26 cellular contexts compared by ENCODE assay signal in the genomic region with DNA sequence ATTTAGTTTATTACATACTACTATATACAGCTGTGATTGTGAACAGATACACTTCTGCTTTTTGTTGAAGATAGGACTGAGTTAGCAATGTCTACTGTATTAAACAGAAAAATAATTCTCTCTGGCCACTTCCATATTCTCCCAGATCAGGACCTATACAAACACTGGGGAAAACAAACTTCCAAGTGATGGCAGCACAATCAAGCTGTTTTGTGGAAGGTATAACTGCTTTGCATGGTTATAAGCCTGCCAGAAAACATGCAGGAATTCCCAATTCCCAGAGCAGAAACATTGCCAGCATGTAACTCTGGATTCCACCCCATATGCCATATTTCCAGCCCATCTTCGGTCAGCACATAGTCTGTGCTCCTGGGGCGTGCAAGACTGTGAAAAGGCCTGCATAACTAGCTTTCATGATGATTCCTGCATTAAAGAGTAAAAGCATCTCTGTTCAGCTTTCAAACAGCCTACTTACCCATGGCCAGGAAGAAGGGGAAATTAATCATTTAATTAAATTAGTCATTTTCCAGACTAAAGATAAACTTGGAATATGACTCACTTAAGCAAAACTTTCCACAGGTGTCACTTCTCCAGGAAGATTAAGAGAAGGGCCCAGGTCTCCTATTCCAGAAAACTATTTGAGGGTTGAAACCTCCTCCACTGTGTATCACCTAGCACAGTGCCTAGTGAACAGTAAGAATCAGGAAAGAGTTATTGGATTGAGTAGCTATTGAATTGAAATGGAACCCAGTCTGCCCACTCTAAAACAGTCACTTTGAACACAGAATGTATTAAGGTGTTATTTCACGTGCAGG.
A peak's percentile ranks its signal among the peaks of the same experiment; 100 is the strongest.
DNase-seq lines count a peak whose midpoint lies in the region; ATAC-seq, FAIRE-seq and TF ChIP-seq lines count a peak whose summit lies in the region.
"Had no signal": no experiment of that assay in that cellular context is flagged by ENCODE, and none has a peak within 500 bp of the region (broad histone marks: within the 10 kb centered on the region; RNA-seq: fewer than 3 reads in every experiment).

No MANE protein-coding gene starts in this region.

- H3K27ac ChIP-seq in thyroid gland: no peak overlapping the region
- H3K27ac ChIP-seq: cardiac muscle cell, testis had no signal

- H3K9me3 ChIP-seq in thyroid gland: no peaks in the 10 kb centered on the region
- H3K9me3 ChIP-seq: testis had no signal

- TF ChIP-seq CTCF in natural killer cell (IDR thresholded peaks at IDR 0.05) (no peak), thyroid gland (IDR thresholded peaks at IDR 0.05) (no peak)

- no peaks in the 10 kb centered on the region for H3K36me3 Mint-ChIP-seq in natural killer cell
- no peaks in the 10 kb centered on the region for H3K36me3 Mint-ChIP-seq in stimulated activated memory B cell treated with anti-CD40 and anti-IgM and Interleukin-4, amounts not matched to agents 10 μg/mL and 1 μg/mL and 100 μg/mL, for 72 hours
- H3K36me3 Mint-ChIP-seq: CD4-positive, alpha-beta memory T cell; stimulated activated naive B cell treated with anti-CD40 and anti-IgM and Interleukin-4, amounts not matched to agents 10 μg/mL and 1 μg/mL and 100 μg/mL, for 72 hours had no signal

- FAIRE-seq in islet of Langerhans (lab: Jason Lieb, UNC): peak; percentile 77
- FAIRE-seq: endothelial cell of umbilical vein, frontal cortex, GM12878 had no signal

- 78 to 79% methylated on average over 3 of the region's 3 CpGs for WGBS in thyroid gland, 2 donors

- no peak overlapping the region for H3K4me3 ChIP-seq in thyroid gland (replicated peaks in 1 of 3)
- H3K4me3 ChIP-seq: cardiac muscle cell, GM12878, smooth muscle cell, testis had no signal

- no peak for TF ChIP-seq POLR2A in thyroid gland (IDR thresholded peaks at IDR 0.05)

- ATAC-seq in natural killer cell (no peak), HG03342 (IDR thresholded peaks at IDR 0.05; ENCODE audit: unreplicated experiment) (no peak)
- ATAC-seq in stimulated activated memory B cell treated with anti-CD40 and anti-IgM and Interleukin-4, amounts not matched to agents 10 μg/mL and 1 μg/mL and 100 μg/mL, for 72 hours: no peak
- ATAC-seq: activated CD8-positive, alpha-beta T cell treated with anti-CD3 and anti-CD28 coated beads, Interleukin-2, amount 10 ng/mL, durations not matched to agents 7 days and 5 days; GM12878; stimulated activated naive B cell treated with anti-CD40 and anti-IgM and Interleukin-4, amounts not matched to agents 10 μg/mL and 1 μg/mL and 100 μg/mL, for 72 hours had no signal

- DNase-seq in DMS 273 treated with DMSO at 0.1 percent for 48 hours (lab: John Stamatoyannopoulos, UW) (peak; percentile 88), NCI-H2171 (lab: John Stamatoyannopoulos, UW) (peak; percentile 72), cerebellar cortex (ENCODE audit: low spot score) (peak; percentile 91), natural killer cell (no peak), thyroid gland (no peak)
- DNase-seq: activated CD4-positive, CD25-positive, alpha-beta regulatory T cell treated with anti-CD3 and anti-CD28 coated beads, Interleukin-2, amount 50 U/mL, for 72 hours; activated CD8-positive, alpha-beta T cell treated with anti-CD3 and anti-CD28 coated beads, Interleukin-2, amount 10 ng/mL, durations not matched to agents 7 days and 5 days; activated naive CD4-positive, alpha-beta T cell; activated T-cell treated with anti-CD3 and anti-CD28 coated beads, Interleukin-2, amount 50 U/mL, for 1 hour; CD4-positive, alpha-beta memory T cell; DMS79 treated with DMSO at 0.1 percent for 48 hours; KG1; mammary epithelial cell; NCI-H2029; NCI-H82; SHP77; stimulated activated naive B cell treated with anti-CD40 and anti-IgM and Interleukin-4, amounts not matched to agents 10 μg/mL and 1 μg/mL and 100 μg/mL, for 72 hours; testis had no signal

- H3K27ac Mint-ChIP-seq in natural killer cell: no peak overlapping the region
- H3K27ac Mint-ChIP-seq in stimulated activated memory B cell treated with anti-CD40 and anti-IgM and Interleukin-4, amounts not matched to agents 10 μg/mL and 1 μg/mL and 100 μg/mL, for 72 hours: no peak overlapping the region
- H3K27ac Mint-ChIP-seq: activated CD8-positive, alpha-beta T cell treated with anti-CD3 and anti-CD28 coated beads, Interleukin-2, amount 10 ng/mL, durations not matched to agents 7 days and 5 days; CD4-positive, alpha-beta memory T cell; stimulated activated naive B cell treated with anti-CD40 and anti-IgM and Interleukin-4, amounts not matched to agents 10 μg/mL and 1 μg/mL and 100 μg/mL, for 72 hours had no signal

- no peaks in the 10 kb centered on the region for H3K4me1 Mint-ChIP-seq in natural killer cell
- H3K4me1 Mint-ChIP-seq in stimulated activated memory B cell treated with anti-CD40 and anti-IgM and Interleukin-4, amounts not matched to agents 10 μg/mL and 1 μg/mL and 100 μg/mL, for 72 hours: no peaks in the 10 kb centered on the region
- H3K4me1 Mint-ChIP-seq: CD4-positive, alpha-beta memory T cell; stimulated activated naive B cell treated with anti-CD40 and anti-IgM and Interleukin-4, amounts not matched to agents 10 μg/mL and 1 μg/mL and 100 μg/mL, for 72 hours had no signal

- H3K36me3 ChIP-seq in thyroid gland: no peaks in the 10 kb centered on the region
- H3K36me3 ChIP-seq: cardiac muscle cell had no signal

- no peaks in the 10 kb centered on the region for H3K27me3 Mint-ChIP-seq in natural killer cell (ENCODE audit: low read depth in 2 of 2)
- H3K27me3 Mint-ChIP-seq in stimulated activated memory B cell treated with anti-CD40 and anti-IgM and Interleukin-4, amounts not matched to agents 10 μg/mL and 1 μg/mL and 100 μg/mL, for 72 hours: no peaks in the 10 kb centered on the region
- H3K27me3 Mint-ChIP-seq: CD4-positive, alpha-beta memory T cell; stimulated activated naive B cell treated with anti-CD40 and anti-IgM and Interleukin-4, amounts not matched to agents 10 μg/mL and 1 μg/mL and 100 μg/mL, for 72 hours had no signal

- no peaks in the 10 kb centered on the region for H3K4me1 ChIP-seq in thyroid gland
- H3K4me1 ChIP-seq: testis had no signal

- no peak overlapping the region for H3K4me3 Mint-ChIP-seq in natural killer cell
- H3K4me3 Mint-ChIP-seq in stimulated activated memory B cell treated with anti-CD40 and anti-IgM and Interleukin-4, amounts not matched to agents 10 μg/mL and 1 μg/mL and 100 μg/mL, for 72 hours: no peak overlapping the region
- H3K4me3 Mint-ChIP-seq: activated CD8-positive, alpha-beta T cell treated with anti-CD3 and anti-CD28 coated beads, Interleukin-2, amount 10 ng/mL, durations not matched to agents 7 days and 5 days; CD4-positive, alpha-beta memory T cell; stimulated activated naive B cell treated with anti-CD40 and anti-IgM and Interleukin-4, amounts not matched to agents 10 μg/mL and 1 μg/mL and 100 μg/mL, for 72 hours had no signal

- intact Hi-C loops in natural killer cell (cut with micrococcal nuclease): no loop called here
- intact Hi-C loops in thyroid gland (cut with DNase I): no loop called here

- no peaks in the 10 kb centered on the region for H3K27me3 ChIP-seq in thyroid gland
- H3K27me3 ChIP-seq: cardiac muscle cell, testis had no signal

- H3K9me3 Mint-ChIP-seq in natural killer cell: peaks cover 8 to 12% of the 10 kb centered on the region in 2 donors
- no peaks in the 10 kb centered on the region for H3K9me3 Mint-ChIP-seq in stimulated activated memory B cell treated with anti-CD40 and anti-IgM and Interleukin-4, amounts not matched to agents 10 μg/mL and 1 μg/mL and 100 μg/mL, for 72 hours

Comparison
In these comparisons a context has a peak if more than half of its experiments do, and no peak if none do; other contexts are left out.
1. DNase-seq: peak in DMS 273 treated with DMSO at 0.1 percent for 48 hours (single experiment), NCI-H2171 (single experiment) and cerebellar cortex (single experiment); none in natural killer cell (single experiment) and thyroid gland (0 of 2).